ENCODE assay signal across 24 cellular contexts in genomic region chr10:5013385-5013784, GRCh38. TPM values are rescaled to one million over a fixed set of nuclear protein-coding genes. Genes with fewer than 3 reads are reported as not detected.
"Had no signal": no experiment of that assay in that cellular context is flagged by ENCODE, and none has a peak within 500 bp of the region (broad histone marks: within the 10 kb centered on the region; RNA-seq: fewer than 3 reads in every experiment).

No MANE protein-coding gene starts in this region.

- H3K36me3 Mint-ChIP-seq: activated CD8-positive, alpha-beta memory T cell treated with anti-CD3 and anti-CD28 coated beads, Interleukin-2, amount 10 ng/mL, durations not matched to agents 7 days and 5 days; activated naive CD4-positive, alpha-beta T cell treated with anti-CD3 and anti-CD28 coated beads, Interleukin-2, amount 50 U/mL, for 24 hours; stimulated activated naive B cell treated with anti-CD40 and anti-IgM and Interleukin-4, amounts not matched to agents 10 μg/mL and 1 μg/mL and 100 μg/mL, for 72 hours had no signal

- H3K4me1 Mint-ChIP-seq: activated CD8-positive, alpha-beta memory T cell treated with anti-CD3 and anti-CD28 coated beads, Interleukin-2, amount 10 ng/mL, durations not matched to agents 7 days and 5 days; activated naive CD4-positive, alpha-beta T cell treated with anti-CD3 and anti-CD28 coated beads, Interleukin-2, amount 50 U/mL, for 24 hours; activated naive CD8-positive, alpha-beta T cell treated with anti-CD3 and anti-CD28 coated beads, Interleukin-2, amount 50 U/mL, for 24 hours; stimulated activated naive B cell treated with anti-CD40 and anti-IgM and Interleukin-4, amounts not matched to agents 10 μg/mL and 1 μg/mL and 100 μg/mL, for 72 hours had no signal

- H3K4me3 Mint-ChIP-seq: activated CD8-positive, alpha-beta memory T cell treated with anti-CD3 and anti-CD28 coated beads, Interleukin-2, amount 10 ng/mL, durations not matched to agents 7 days and 5 days; activated CD8-positive, alpha-beta T cell treated with anti-CD3 and anti-CD28 coated beads, Interleukin-2, amount 10 ng/mL, durations not matched to agents 7 days and 5 days; activated naive CD4-positive, alpha-beta T cell treated with anti-CD3 and anti-CD28 coated beads, Interleukin-2, amount 50 U/mL, for 24 hours; activated naive CD8-positive, alpha-beta T cell treated with anti-CD3 and anti-CD28 coated beads, Interleukin-2, amount 50 U/mL, for 24 hours; nephron; stimulated activated naive B cell treated with anti-CD40 and anti-IgM and Interleukin-4, amounts not matched to agents 10 μg/mL and 1 μg/mL and 100 μg/mL, for 72 hours; WTC11 had no signal

- H3K9me3 ChIP-seq: esophagus muscularis mucosa, heart right ventricle, stomach, tibial artery had no signal

- H3K36me3 ChIP-seq: esophagus muscularis mucosa, heart right ventricle, stomach, tibial artery had no signal

- H3K27ac Mint-ChIP-seq: activated CD8-positive, alpha-beta memory T cell treated with anti-CD3 and anti-CD28 coated beads, Interleukin-2, amount 10 ng/mL, durations not matched to agents 7 days and 5 days; activated CD8-positive, alpha-beta T cell treated with anti-CD3 and anti-CD28 coated beads, Interleukin-2, amount 10 ng/mL, durations not matched to agents 7 days and 5 days; activated naive CD4-positive, alpha-beta T cell treated with anti-CD3 and anti-CD28 coated beads, Interleukin-2, amount 50 U/mL, for 24 hours; activated naive CD8-positive, alpha-beta T cell treated with anti-CD3 and anti-CD28 coated beads, Interleukin-2, amount 50 U/mL, for 24 hours; activated T-helper 2 cell treated with anti-CD3 and anti-CD28 coated beads, Interferon-gamma antibody, Interleukin-2, Interleukin-4, amounts not matched to agents 10 μg/mL and 5 μg/mL and 100 μg/mL, durations not matched to agents 14 hours and 24 hours and 36 hours; nephron; stimulated activated naive B cell treated with anti-CD40 and anti-IgM and Interleukin-4, amounts not matched to agents 10 μg/mL and 1 μg/mL and 100 μg/mL, for 72 hours; WTC11 had no signal

- H3K27me3 Mint-ChIP-seq: activated CD8-positive, alpha-beta memory T cell treated with anti-CD3 and anti-CD28 coated beads, Interleukin-2, amount 10 ng/mL, durations not matched to agents 7 days and 5 days; stimulated activated naive B cell treated with anti-CD40 and anti-IgM and Interleukin-4, amounts not matched to agents 10 μg/mL and 1 μg/mL and 100 μg/mL, for 72 hours had no signal

- H3K9me3 Mint-ChIP-seq: activated naive CD4-positive, alpha-beta T cell treated with anti-CD3 and anti-CD28 coated beads, Interleukin-2, amount 50 U/mL, for 24 hours; activated naive CD8-positive, alpha-beta T cell treated with anti-CD3 and anti-CD28 coated beads, Interleukin-2, amount 50 U/mL, for 24 hours; activated T-helper 2 cell treated with anti-CD3 and anti-CD28 coated beads, Interferon-gamma antibody, Interleukin-2, Interleukin-4, amounts not matched to agents 10 μg/mL and 5 μg/mL and 100 μg/mL, durations not matched to agents 14 hours and 24 hours and 36 hours; nephron; stimulated activated naive B cell treated with anti-CD40 and anti-IgM and Interleukin-4, amounts not matched to agents 10 μg/mL and 1 μg/mL and 100 μg/mL, for 72 hours had no signal

- DNase-seq: activated CD4-positive, alpha-beta T cell treated with anti-CD3 and anti-CD28 coated beads for 1 hour; activated CD8-positive, alpha-beta memory T cell treated with anti-CD3 and anti-CD28 coated beads, Interleukin-2, amount 10 ng/mL, durations not matched to agents 7 days and 5 days; activated CD8-positive, alpha-beta T cell treated with anti-CD3 and anti-CD28 coated beads, Interleukin-2, amount 10 ng/mL, durations not matched to agents 7 days and 5 days; activated naive CD8-positive, alpha-beta T cell treated with anti-CD3 and anti-CD28 coated beads, Interleukin-2, amount 50 U/mL, for 24 hours; activated T-cell treated with anti-CD3 and anti-CD28 coated beads, Interleukin-2, amount 50 U/mL, for 48 hours; amygdala; central memory CD4-positive, alpha-beta T cell; foreskin melanocyte; heart right ventricle; left ventricle myocardium superior; posterior cingulate gyrus; right cardiac atrium; stimulated activated CD4-positive, alpha-beta T cell treated with anti-CD3 and anti-CD28 coated beads, Interleukin-15, amount 100 ng/mL, for 24 hours; stimulated activated CD4-positive, alpha-beta T cell treated with anti-CD3 and anti-CD28 coated beads, Interleukin-2, amount 100 ng/mL, for 24 hours; stimulated activated naive B cell treated with anti-CD40 and anti-IgM and Interleukin-4, amounts not matched to agents 10 μg/mL and 1 μg/mL and 100 μg/mL, for 72 hours; stomach; T-helper 2 cell; tibial artery had no signal

- FAIRE-seq: islet of Langerhans had no signal

- H3K27ac ChIP-seq: esophagus muscularis mucosa, heart right ventricle, stomach, tibial artery had no signal

- H3K4me3 ChIP-seq: esophagus muscularis mucosa, heart right ventricle, stomach, tibial artery had no signal

- H3K27me3 ChIP-seq: esophagus muscularis mucosa, heart right ventricle, stomach, tibial artery had no signal

RNA-seq across cellular contexts. Expression of gene AKR1C2, which starts 9.7 kb away (rescaled TPM):
- total RNA-seq: activated CD8-positive, alpha-beta memory T cell treated with anti-CD3 and anti-CD28 coated beads, Interleukin-2, amount 10 ng/mL, durations not matched to agents 7 days and 5 days; activated CD8-positive, alpha-beta T cell treated with anti-CD3 and anti-CD28 coated beads, Interleukin-2, amount 10 ng/mL, durations not matched to agents 7 days and 5 days; activated T-helper 2 cell treated with anti-CD3 and anti-CD28 coated beads, Interferon-gamma antibody, Interleukin-2, Interleukin-4, amounts not matched to agents 10 μg/mL and 5 μg/mL and 100 μg/mL, durations not matched to agents 14 hours and 24 hours and 36 hours had no signal
